ENCODE assay signal across 17 cellular contexts in the genomic region with DNA sequence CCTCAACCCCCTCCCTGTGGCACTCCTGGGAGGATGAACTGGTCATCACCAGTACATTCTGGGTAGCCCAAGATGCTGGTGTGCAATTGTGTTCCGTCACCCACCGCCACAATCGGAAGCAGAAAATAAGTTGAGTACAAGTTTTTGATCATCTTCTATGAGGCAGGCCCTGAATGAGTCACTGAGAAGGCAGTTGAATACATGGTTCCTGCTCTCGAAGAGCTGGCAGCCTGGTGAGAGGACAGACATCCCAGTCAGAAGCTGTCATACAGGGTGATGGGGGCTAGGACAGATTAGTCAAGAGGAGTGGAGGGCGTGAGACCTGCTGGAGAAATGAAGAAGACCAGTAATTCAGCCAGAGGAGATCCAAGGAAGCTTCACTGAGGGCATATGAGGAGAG. TPM values are rescaled to one million over a fixed set of nuclear protein-coding genes. Genes with fewer than 3 reads are reported as not detected.
"Had no signal": no experiment of that assay in that cellular context is flagged by ENCODE, and none has a peak within 500 bp of the region (broad histone marks: within the 10 kb centered on the region; RNA-seq: fewer than 3 reads in every experiment).

No MANE protein-coding gene starts in this region.

- ATAC-seq: mucosa of descending colon; naive thymus-derived CD4-positive, alpha-beta T cell; stimulated activated naive B cell treated with anti-CD40 and anti-IgM and Interleukin-4, amounts not matched to agents 10 μg/mL and 1 μg/mL and 100 μg/mL, for 72 hours had no signal

- H3K9me3 ChIP-seq: ascending aorta, left ventricle myocardium inferior, mucosa of descending colon, thyroid gland, uterus had no signal

- H3K4me2 ChIP-seq: hepatocyte had no signal

- H3K4me3 ChIP-seq: ascending aorta, cardiac muscle cell, hepatocyte, left ventricle myocardium inferior, mucosa of descending colon, thyroid gland, uterus had no signal

- H3K36me3 ChIP-seq: ascending aorta, cardiac muscle cell, left ventricle myocardium inferior, thyroid gland, uterus had no signal

- H3K27me3 ChIP-seq: ascending aorta, thyroid gland, uterus had no signal

- H3K27ac ChIP-seq: ascending aorta, cardiac muscle cell, dorsolateral prefrontal cortex, hepatocyte, left ventricle myocardium inferior, thyroid gland, uterus had no signal

- FAIRE-seq: kidney had no signal

- DNase-seq: activated CD4-positive, alpha-beta T cell treated with anti-CD3 and anti-CD28 coated beads, Interleukin-2, amount 50 U/mL, for 4 hours; activated CD4-positive, CD25-positive, alpha-beta regulatory T cell treated with anti-CD3 and anti-CD28 coated beads, Interleukin-2, amount 50 U/mL, for 72 hours; activated naive CD4-positive, alpha-beta T cell; activated naive CD8-positive, alpha-beta T cell treated with anti-CD3 and anti-CD28 coated beads, Interleukin-2, amount 10 ng/mL, durations not matched to agents 7 days and 5 days; dorsolateral prefrontal cortex; erythroblast; kidney; left ventricle myocardium inferior; mucosa of descending colon; naive thymus-derived CD4-positive, alpha-beta T cell; stimulated activated naive B cell treated with anti-CD40 and anti-IgM and Interleukin-4, amounts not matched to agents 10 μg/mL and 1 μg/mL and 100 μg/mL, for 72 hours; T1000; thyroid gland; uterus had no signal

- H2AFZ ChIP-seq: hepatocyte had no signal

RNA-seq across cellular contexts. Expression of gene CEMIP, which starts 6.2 kb away (rescaled TPM):
- total RNA-seq: ascending aorta; naive thymus-derived CD4-positive, alpha-beta T cell had no signal
